26 cellular contexts compared by ENCODE assay signal in the genomic region with DNA sequence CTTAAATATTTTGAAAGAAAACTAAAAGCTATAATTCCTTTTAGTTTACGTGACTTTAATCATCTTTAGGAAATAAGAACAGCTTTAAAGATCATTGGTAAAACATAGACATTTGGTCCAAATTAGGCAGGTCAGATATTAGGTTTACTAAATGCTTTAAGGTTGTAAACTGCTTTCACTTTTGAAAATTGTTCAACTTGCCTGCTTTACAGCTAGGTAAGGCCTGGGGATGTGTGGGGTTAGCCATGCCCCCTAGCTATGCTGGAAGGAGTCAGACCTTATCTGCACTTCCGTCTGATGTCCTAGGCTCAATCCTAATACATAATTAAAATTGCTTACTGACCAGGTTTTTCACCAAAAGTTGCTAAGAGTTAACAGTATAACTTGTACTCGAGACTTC. TPM values are rescaled to one million over a fixed set of nuclear protein-coding genes. Genes with fewer than 3 reads are reported as not detected.
"Had no signal": no experiment of that assay in that cellular context is flagged by ENCODE, and none has a peak within 500 bp of the region (broad histone marks: within the 10 kb centered on the region; RNA-seq: fewer than 3 reads in every experiment).

No MANE protein-coding gene starts in this region.

- H3K9me3 ChIP-seq: colonic mucosa, gastroesophageal sphincter, sigmoid colon, vagina had no signal

- H3K4me1 ChIP-seq: colonic mucosa, gastroesophageal sphincter, sigmoid colon, stomach, vagina had no signal

- H3K27ac Mint-ChIP-seq: activated B cell treated with CpG ODN at 0.5 μM for 24 hours; activated naive CD8-positive, alpha-beta T cell treated with anti-CD3 and anti-CD28 coated beads for 36 hours; activated T-helper 2 cell treated with anti-CD3 and anti-CD28 coated beads, Interferon-gamma antibody, Interleukin-2, Interleukin-4, amounts not matched to agents 10 μg/mL and 5 μg/mL and 100 μg/mL, durations not matched to agents 14 hours and 24 hours and 36 hours; effector memory CD8-positive, alpha-beta T cell; naive B cell; stimulated activated memory B cell treated with anti-CD40 and anti-IgM and Interleukin-4, amounts not matched to agents 10 μg/mL and 1 μg/mL and 100 μg/mL, for 72 hours had no signal

- H3K4me3 Mint-ChIP-seq: activated B cell treated with CpG ODN at 0.5 μM for 24 hours; activated naive CD8-positive, alpha-beta T cell treated with anti-CD3 and anti-CD28 coated beads for 36 hours; activated T-cell treated with anti-CD3 and anti-CD28 coated beads, Interleukin-2, amount 50 U/mL, for 4 hours; central memory CD8-positive, alpha-beta T cell; effector memory CD8-positive, alpha-beta T cell; naive B cell; stimulated activated memory B cell treated with anti-CD40 and anti-IgM and Interleukin-4, amounts not matched to agents 10 μg/mL and 1 μg/mL and 100 μg/mL, for 72 hours had no signal

- H3K36me3 ChIP-seq: colonic mucosa, gastroesophageal sphincter, sigmoid colon, stomach, vagina had no signal

- DNase-seq: activated B cell treated with CpG ODN at 0.5 μM for 24 hours; activated CD4-positive, alpha-beta T cell treated with anti-CD3 and anti-CD28 coated beads for 4 hours; activated CD4-positive, alpha-beta T cell treated with anti-CD3 and anti-CD28 coated beads, Interleukin-2, amount 50 U/mL, for 48 hours; activated CD8-positive, alpha-beta memory T cell treated with anti-CD3 and anti-CD28 coated beads, Interleukin-2, amount 50 U/mL, for 48 hours; activated naive CD4-positive, alpha-beta T cell treated with Interleukin-2 at 50 U/mL for 16 hours; activated naive CD8-positive, alpha-beta T cell treated with anti-CD3 and anti-CD28 coated beads for 36 hours; activated T-cell treated with anti-CD3 and anti-CD28 coated beads, Interleukin-2, amount 50 U/mL, for 4 hours; colonic mucosa; dorsolateral prefrontal cortex; effector memory CD8-positive, alpha-beta T cell; head of caudate nucleus; hypothalamus; mesendoderm; naive B cell; occipital lobe; posterior cingulate gyrus; sigmoid colon; stimulated activated CD4-positive, alpha-beta T cell treated with anti-CD3 and anti-CD28 coated beads, Interleukin-15, amount 100 ng/mL, for 24 hours; stomach; T1000 had no signal

- H3K27me3 Mint-ChIP-seq: activated naive CD8-positive, alpha-beta T cell treated with anti-CD3 and anti-CD28 coated beads for 36 hours had no signal

- H3K4me2 ChIP-seq: smooth muscle cell had no signal

- H3K36me3 Mint-ChIP-seq: activated naive CD8-positive, alpha-beta T cell treated with anti-CD3 and anti-CD28 coated beads for 36 hours; naive B cell; stimulated activated memory B cell treated with anti-CD40 and anti-IgM and Interleukin-4, amounts not matched to agents 10 μg/mL and 1 μg/mL and 100 μg/mL, for 72 hours had no signal

- H3K4me1 Mint-ChIP-seq: activated B cell treated with CpG ODN at 0.5 μM for 24 hours; activated naive CD8-positive, alpha-beta T cell treated with anti-CD3 and anti-CD28 coated beads for 36 hours; central memory CD8-positive, alpha-beta T cell; naive B cell; stimulated activated memory B cell treated with anti-CD40 and anti-IgM and Interleukin-4, amounts not matched to agents 10 μg/mL and 1 μg/mL and 100 μg/mL, for 72 hours had no signal

- ATAC-seq: activated T-cell treated with anti-CD3 and anti-CD28 coated beads, Interleukin-2, amount 50 U/mL, for 4 hours; effector memory CD8-positive, alpha-beta T cell; gastroesophageal sphincter; stimulated activated memory B cell treated with anti-CD40 and anti-IgM and Interleukin-4, amounts not matched to agents 10 μg/mL and 1 μg/mL and 100 μg/mL, for 72 hours had no signal

- H3K27me3 ChIP-seq: colonic mucosa, gastroesophageal sphincter, sigmoid colon, stomach, vagina had no signal

- H3K4me3 ChIP-seq: colonic mucosa, dorsolateral prefrontal cortex, gastroesophageal sphincter, sigmoid colon, smooth muscle cell, stomach, vagina had no signal

- H3K27ac ChIP-seq: colonic mucosa, dorsolateral prefrontal cortex, gastroesophageal sphincter, sigmoid colon, stomach, vagina had no signal

- H3K9me3 Mint-ChIP-seq: activated B cell treated with CpG ODN at 0.5 μM for 24 hours; activated naive CD8-positive, alpha-beta T cell treated with anti-CD3 and anti-CD28 coated beads for 36 hours; activated T-helper 2 cell treated with anti-CD3 and anti-CD28 coated beads, Interferon-gamma antibody, Interleukin-2, Interleukin-4, amounts not matched to agents 10 μg/mL and 5 μg/mL and 100 μg/mL, durations not matched to agents 14 hours and 24 hours and 36 hours; central memory CD8-positive, alpha-beta T cell; effector memory CD8-positive, alpha-beta T cell had no signal

RNA-seq across cellular contexts. Expression of gene TPD52L1, which starts 30.5 kb away (rescaled TPM):
- total RNA-seq: activated B cell treated with CpG ODN at 0.5 μM for 24 hours; activated T-helper 2 cell treated with anti-CD3 and anti-CD28 coated beads, Interferon-gamma antibody, Interleukin-2, Interleukin-4, amounts not matched to agents 10 μg/mL and 5 μg/mL and 100 μg/mL, durations not matched to agents 14 hours and 24 hours and 36 hours had no signal
